ENCODE assay signal across 17 cellular contexts in genomic region chr15:27671794-27672438, GRCh38.
"Had no signal": no experiment of that assay in that cellular context is flagged by ENCODE, and none has a peak within 500 bp of the region (broad histone marks: within the 10 kb centered on the region; RNA-seq: fewer than 3 reads in every experiment).

No MANE protein-coding gene starts in this region.

- H3K27ac ChIP-seq: hepatocyte, lower lobe of right lung, neutrophil, parathyroid adenoma, tibial nerve, uterus had no signal

- H3K9me3 ChIP-seq: lower lobe of right lung, neutrophil, tibial nerve, uterus had no signal

- H3K4me1 ChIP-seq: lower lobe of right lung, parathyroid adenoma, uterus had no signal

- H3K36me3 ChIP-seq: lower lobe of right lung, neutrophil, tibial nerve, uterus had no signal

- H3K4me3 ChIP-seq: hepatocyte, lower lobe of right lung, tibial nerve, uterus had no signal

- H3K4me2 ChIP-seq: hepatocyte had no signal

- H3K36me3 Mint-ChIP-seq: activated naive CD4-positive, alpha-beta T cell treated with anti-CD3 and anti-CD28 coated beads, Interleukin-2, amount 10 ng/mL, durations not matched to agents 7 days and 5 days; T-cell had no signal

- H3K4me1 Mint-ChIP-seq: activated CD4-positive, alpha-beta T cell treated with anti-CD3 and anti-CD28 coated beads, Interleukin-2, amount 10 ng/mL, durations not matched to agents 24 days and 14 days; activated naive CD4-positive, alpha-beta T cell treated with anti-CD3 and anti-CD28 coated beads, Interleukin-2, amount 10 ng/mL, durations not matched to agents 7 days and 5 days; T-cell had no signal

- ATAC-seq: activated CD8-positive, alpha-beta T cell treated with anti-CD3 and anti-CD28 coated beads for 36 hours; lower lobe of right lung; SK-N-SH treated with all-trans-retinoic acid at 6 μM for 48 hours; stimulated activated naive CD8-positive, alpha-beta T cell treated with anti-CD3 and anti-CD28 coated beads, Interleukin-15, Interleukin-2, amounts not matched to agents 100 U/mL and 50 U/mL, for 24 hours; T-cell had no signal

- H3K4me3 Mint-ChIP-seq: activated CD4-positive, alpha-beta T cell treated with anti-CD3 and anti-CD28 coated beads, Interleukin-2, amount 10 ng/mL, durations not matched to agents 24 days and 14 days; activated CD8-positive, alpha-beta T cell treated with anti-CD3 and anti-CD28 coated beads for 36 hours; activated naive CD4-positive, alpha-beta T cell treated with anti-CD3 and anti-CD28 coated beads, Interleukin-2, amount 10 ng/mL, durations not matched to agents 7 days and 5 days; activated T-cell treated with anti-CD3 and anti-CD28 coated beads, Interleukin-2, amount 50 U/mL, for 24 hours; dendritic cell treated with granulocyte-macrophage colony-stimulating factor and Interleukin-4, amounts not matched to agents 40 ng/mL and 50 ng/mL, for 4 days; T-cell had no signal

- H3K9ac ChIP-seq: parathyroid adenoma had no signal

- H3K9me3 Mint-ChIP-seq: activated CD8-positive, alpha-beta T cell treated with anti-CD3 and anti-CD28 coated beads for 36 hours had no signal

- DNase-seq: activated CD4-positive, alpha-beta T cell treated with anti-CD3 and anti-CD28 coated beads, Interleukin-2, amount 10 ng/mL, durations not matched to agents 24 days and 14 days; activated CD8-positive, alpha-beta T cell treated with anti-CD3 and anti-CD28 coated beads for 36 hours; activated naive CD4-positive, alpha-beta T cell treated with anti-CD3 and anti-CD28 coated beads, Interleukin-2, amount 10 ng/mL, durations not matched to agents 7 days and 5 days; activated T-cell treated with anti-CD3 and anti-CD28 coated beads, Interleukin-2, amount 50 U/mL, for 24 hours; effector memory CD4-positive, alpha-beta T cell; lower lobe of right lung; retina; stimulated activated naive CD8-positive, alpha-beta T cell treated with anti-CD3 and anti-CD28 coated beads, Interleukin-15, Interleukin-2, amounts not matched to agents 100 U/mL and 50 U/mL, for 24 hours; T-cell; T-helper 9 cell; uterus had no signal

- H3K27me3 Mint-ChIP-seq: activated CD4-positive, alpha-beta T cell treated with anti-CD3 and anti-CD28 coated beads, Interleukin-2, amount 10 ng/mL, durations not matched to agents 24 days and 14 days; activated CD8-positive, alpha-beta T cell treated with anti-CD3 and anti-CD28 coated beads for 36 hours; activated naive CD4-positive, alpha-beta T cell treated with anti-CD3 and anti-CD28 coated beads, Interleukin-2, amount 10 ng/mL, durations not matched to agents 7 days and 5 days; activated T-cell treated with anti-CD3 and anti-CD28 coated beads, Interleukin-2, amount 50 U/mL, for 24 hours; dendritic cell treated with granulocyte-macrophage colony-stimulating factor and Interleukin-4, amounts not matched to agents 40 ng/mL and 50 ng/mL, for 4 days; T-cell had no signal

- H3K27me3 ChIP-seq: hepatocyte, neutrophil, tibial nerve, uterus had no signal

- H3K27ac Mint-ChIP-seq: activated CD4-positive, alpha-beta T cell treated with anti-CD3 and anti-CD28 coated beads, Interleukin-2, amount 10 ng/mL, durations not matched to agents 24 days and 14 days; activated CD8-positive, alpha-beta T cell treated with anti-CD3 and anti-CD28 coated beads for 36 hours; activated naive CD4-positive, alpha-beta T cell treated with anti-CD3 and anti-CD28 coated beads, Interleukin-2, amount 10 ng/mL, durations not matched to agents 7 days and 5 days; activated T-cell treated with anti-CD3 and anti-CD28 coated beads, Interleukin-2, amount 50 U/mL, for 24 hours; dendritic cell treated with granulocyte-macrophage colony-stimulating factor and Interleukin-4, amounts not matched to agents 40 ng/mL and 50 ng/mL, for 4 days; T-cell had no signal
